ENCODE assay signal across 9 cellular contexts in genomic region chr11:125429174-125429707, GRCh38.
A peak's percentile ranks its signal among the peaks of the same experiment; 100 is the strongest.
DNase-seq lines count a peak whose midpoint lies in the region; ATAC-seq and TF ChIP-seq lines count a peak whose summit lies in the region.
"Had no signal": no experiment of that assay in that cellular context is flagged by ENCODE, and none has a peak within 500 bp of the region (broad histone marks: within the 10 kb centered on the region; RNA-seq: fewer than 3 reads in every experiment).

No MANE protein-coding gene starts in this region.

- H3K4me3 ChIP-seq in esophagus squamous epithelium = no peak overlapping the region
- H3K4me3 ChIP-seq in upper lobe of left lung = no peak overlapping the region

- no peaks in the 10 kb centered on the region for H3K27me3 ChIP-seq in esophagus squamous epithelium
- no peaks in the 10 kb centered on the region for H3K27me3 ChIP-seq in upper lobe of left lung

- DNase-seq in CD14-positive monocyte (ENCODE audit: low spot score) (no peak), GM19240 (ENCODE audit: insufficient read length, low spot score) (peak; percentile 45), NCI-H2196 (lab: John Stamatoyannopoulos, UW; ENCODE audit: unreplicated experiment) (peak; percentile 32), esophagus squamous epithelium (lab: John Stamatoyannopoulos, UW) (no peak), nucleus accumbens (lab: John Stamatoyannopoulos, UW) (peak in 45 of 56 donors; percentile 6 to 84 (median 44)), upper lobe of left lung (no peak)
- peak; percentile 19 for DNase-seq in activated CD8-positive, alpha-beta memory T cell treated with anti-CD3 and anti-CD28 coated beads, Interleukin-2, amount 50 U/mL, for 24 hours (ENCODE audit: extremely low read depth)
- DNase-seq: naive B cell had no signal

- H3K4me1 Mint-ChIP-seq in CD14-positive monocyte = peaks cover 5% of the 10 kb centered on the region

- H3K27me3 Mint-ChIP-seq in CD14-positive monocyte (ENCODE audit: low read depth in 3 of 3) = peaks cover 5 to 16% (median 12%) of the 10 kb centered on the region in 3 donors

- no peaks in the 10 kb centered on the region for H3K36me3 Mint-ChIP-seq in CD14-positive monocyte
- H3K36me3 Mint-ChIP-seq: naive B cell had no signal

- TF ChIP-seq POLR2A in esophagus squamous epithelium (IDR thresholded peaks at IDR 0.05) (no peak), upper lobe of left lung (IDR thresholded peaks at IDR 0.05) (no peak)

- no peak for ATAC-seq in upper lobe of left lung (ENCODE audit: low FRiP score in 2 of 2)
- ATAC-seq in HG03378 (IDR thresholded peaks at IDR 0.05; ENCODE audit: unreplicated experiment) = no peak

- TF ChIP-seq CTCF in CD14-positive monocyte (IDR thresholded peaks at IDR 0.05) (peak; percentile 44), esophagus squamous epithelium (IDR thresholded peaks at IDR 0.05) (peak in 4 of 6 experiments; percentile 31 to 57 (median 43)), upper lobe of left lung (IDR thresholded peaks at IDR 0.05) (peak; percentile 14 to 49 (median 36))

- H3K27ac ChIP-seq in esophagus squamous epithelium (no peak overlapping the region), upper lobe of left lung (no peak overlapping the region)

- intact Hi-C loops in CD14-positive monocyte (cut with micrococcal nuclease) (no loop called here), esophagus squamous epithelium (cut with DNase I) (no loop called here)

- H3K4me1 ChIP-seq in esophagus squamous epithelium = no peaks in the 10 kb centered on the region
- H3K4me1 ChIP-seq in upper lobe of left lung = no peaks in the 10 kb centered on the region

- no peak overlapping the region for H3K4me3 Mint-ChIP-seq in CD14-positive monocyte

- WGBS in esophagus squamous epithelium, 2 donors = 6 to 80% methylated on average over 1 to 2 of the region's 6 CpGs
- 33 to 35% methylated on average over 6 of the region's 6 CpGs for WGBS in upper lobe of left lung, 2 donors

- H3K9me3 Mint-ChIP-seq in CD14-positive monocyte = no peaks in the 10 kb centered on the region
- H3K9me3 Mint-ChIP-seq: naive B cell had no signal

- H3K27ac Mint-ChIP-seq in CD14-positive monocyte = no peak overlapping the region
- H3K27ac Mint-ChIP-seq: naive B cell had no signal

- no peaks in the 10 kb centered on the region for H3K9me3 ChIP-seq in esophagus squamous epithelium
- H3K9me3 ChIP-seq in upper lobe of left lung = no peaks in the 10 kb centered on the region

- TF ChIP-seq EP300 in upper lobe of left lung (IDR thresholded peaks at IDR 0.05) = no peak

- H3K36me3 ChIP-seq in esophagus squamous epithelium = no peaks in the 10 kb centered on the region
- no peaks in the 10 kb centered on the region for H3K36me3 ChIP-seq in upper lobe of left lung

Comparison
In these comparisons a context has a peak if more than half of its experiments do, and no peak if none do; other contexts are left out.
1. DNase-seq: peak in GM19240 (single experiment), NCI-H2196 (single experiment), activated CD8-positive, alpha-beta memory T cell treated with anti-CD3 and anti-CD28 coated beads, Interleukin-2, amount 50 U/mL, for 24 hours (single experiment) and nucleus accumbens (45 of 56); none in CD14-positive monocyte (single experiment), esophagus squamous epithelium (single experiment) and upper lobe of left lung (0 of 2).
2. Peak in every context shown above with its lines, with median percentiles within 50 percentile points of each other: CTCF ChIP-seq.